In the genomic region with DNA sequence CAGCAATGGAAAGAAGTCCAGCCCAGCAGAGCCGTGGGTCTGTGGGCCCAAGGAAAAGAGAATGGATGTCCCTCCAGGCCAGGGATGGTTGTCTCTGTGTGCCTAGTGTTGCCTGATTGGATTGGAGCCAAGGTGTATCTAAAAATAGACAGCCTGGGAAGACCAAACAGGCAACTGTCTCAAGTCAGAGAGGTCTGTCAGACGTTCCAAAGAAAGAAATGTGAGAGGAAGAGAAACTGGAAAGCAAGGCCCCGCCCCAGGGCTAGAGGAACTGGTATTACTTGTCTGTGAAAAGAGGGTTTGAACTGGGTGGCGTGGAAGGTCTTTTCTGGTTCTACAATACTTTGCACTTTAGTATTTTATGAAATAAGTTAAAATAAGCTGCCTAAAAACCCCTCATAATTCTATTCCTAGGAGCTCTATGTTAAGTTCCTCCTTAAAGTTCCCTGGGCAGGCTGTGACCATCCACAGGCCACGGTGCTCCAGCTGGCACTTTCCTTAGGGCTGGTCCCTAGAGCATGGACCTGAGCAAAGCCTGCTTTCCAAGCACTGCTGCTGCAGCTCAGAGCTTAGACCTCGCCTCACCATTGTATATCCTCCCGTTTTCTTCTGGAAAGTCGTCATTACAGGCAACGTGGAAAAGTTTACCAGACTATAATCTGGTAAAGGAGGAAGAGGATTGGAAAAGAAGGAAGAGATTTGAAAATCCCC, we compare ENCODE assay signal across 12 cellular contexts.
DNase-seq lines count a peak whose midpoint lies in the region; ATAC-seq and TF ChIP-seq lines count a peak whose summit lies in the region.
"Had no signal": no experiment of that assay in that cellular context is flagged by ENCODE, and none has a peak within 500 bp of the region (broad histone marks: within the 10 kb centered on the region; RNA-seq: fewer than 3 reads in every experiment).

No MANE protein-coding gene starts in this region.

- DNase-seq in HT1080 (ENCODE audit: low read depth) (peak; percentile 39), SKM-1 treated with dmso at 0.1 percent for 144 hours (lab: John Stamatoyannopoulos, UW; ENCODE audit: unreplicated experiment) (peak; percentile 24), heart left ventricle (peak in 4 of 5 donors; percentile 33 to 53 (median 46)), vagina (ENCODE audit: extremely low spot score in 2 of 2) (no peak), H7 (no peak)
- DNase-seq in CD8-positive, alpha-beta memory T cell: no peak
- DNase-seq: activated CD4-positive, alpha-beta T cell treated with anti-CD3 and anti-CD28 coated beads, Interleukin-2, amount 10 ng/mL, durations not matched to agents 24 days and 14 days; NCI-H1694 treated with DMSO at 0.1 percent for 48 hours; stimulated activated naive CD4-positive, alpha-beta T cell treated with Interleukin-2 at 50 U/mL for 16 hours had no signal

- TF ChIP-seq POLR2A in heart left ventricle (IDR thresholded peaks at IDR 0.05) (no peak), vagina (IDR thresholded peaks at IDR 0.05) (no peak)

- CTCF ChIA-PET in CD8-positive, alpha-beta memory T cell (lab: Charles Lee): interaction anchor here (1.0 kb wide), 1 partner anchor 21 kb away, joined by 3 read pairs; no protein-coding TSS in a partner anchor

- H3K36me3 ChIP-seq in heart left ventricle (peaks cover 0 to 2% (median 0%) of the 10 kb centered on the region in 9 donors), skeletal muscle tissue (ENCODE audit: control insufficient read depth in 3 of 3, insufficient read depth in 3 of 3, low read length in 3 of 3) (peaks cover 0 to 4% (median 0%) of the 10 kb centered on the region in 3 donors), vagina (no peaks in the 10 kb centered on the region), H7 (replicated peaks; ENCODE audit: control insufficient read depth, insufficient read depth, low read length) (no peaks in the 10 kb centered on the region)
- H3K36me3 ChIP-seq in CD8-positive, alpha-beta memory T cell (ENCODE audit: insufficient read depth, low read length): no peaks in the 10 kb centered on the region

- peak; percentile 57 to 88 (median 75) for ATAC-seq in heart left ventricle
- no peak for ATAC-seq in stimulated activated memory B cell treated with anti-CD40 and anti-IgM and Interleukin-4, amounts not matched to agents 10 μg/mL and 1 μg/mL and 100 μg/mL, for 72 hours
- ATAC-seq: GM12878 had no signal

- no peaks in the 10 kb centered on the region for H3K9me3 Mint-ChIP-seq in stimulated activated memory B cell treated with anti-CD40 and anti-IgM and Interleukin-4, amounts not matched to agents 10 μg/mL and 1 μg/mL and 100 μg/mL, for 72 hours
- H3K9me3 Mint-ChIP-seq in CD8-positive, alpha-beta memory T cell: no peaks in the 10 kb centered on the region
- H3K9me3 Mint-ChIP-seq: activated CD4-positive, alpha-beta T cell treated with anti-CD3 and anti-CD28 coated beads, Interleukin-2, amount 10 ng/mL, durations not matched to agents 24 days and 14 days had no signal

- H3K4me1 ChIP-seq in heart left ventricle (peaks cover 0 to 62% (median 19%) of the 10 kb centered on the region in 12 donors), skeletal muscle tissue (ENCODE audit: control insufficient read depth in 3 of 3, insufficient read depth in 3 of 3, low read length in 3 of 3) (peaks cover 14 to 28% (median 15%) of the 10 kb centered on the region in 3 donors), vagina (peaks cover 32% of the 10 kb centered on the region)
- H3K4me1 ChIP-seq in CD8-positive, alpha-beta memory T cell (ENCODE audit: insufficient read depth, low read length): no peaks in the 10 kb centered on the region

- peaks cover 18% of the 10 kb centered on the region for H3K4me1 Mint-ChIP-seq in stimulated activated memory B cell treated with anti-CD40 and anti-IgM and Interleukin-4, amounts not matched to agents 10 μg/mL and 1 μg/mL and 100 μg/mL, for 72 hours
- H3K4me1 Mint-ChIP-seq in CD8-positive, alpha-beta memory T cell: no peaks in the 10 kb centered on the region
- H3K4me1 Mint-ChIP-seq: activated CD4-positive, alpha-beta T cell treated with anti-CD3 and anti-CD28 coated beads, Interleukin-2, amount 10 ng/mL, durations not matched to agents 24 days and 14 days had no signal

- POLR2A ChIA-PET in CD8-positive, alpha-beta memory T cell (lab: Charles Lee): no interaction called here

- peak overlapping the region in 9 of 12 donors; percentile 0 to 57 (median 46) for H3K27ac ChIP-seq in heart left ventricle
- H3K27ac ChIP-seq in skeletal muscle tissue (ENCODE audit: low read depth, low read length): peak overlapping the region; percentile 64
- no peak overlapping the region for H3K27ac ChIP-seq in vagina
- no peak overlapping the region for H3K27ac ChIP-seq in CD8-positive, alpha-beta memory T cell (ENCODE audit: low read depth, low read length)

- H3K27ac Mint-ChIP-seq in stimulated activated memory B cell treated with anti-CD40 and anti-IgM and Interleukin-4, amounts not matched to agents 10 μg/mL and 1 μg/mL and 100 μg/mL, for 72 hours: no peak overlapping the region
- H3K27ac Mint-ChIP-seq in CD8-positive, alpha-beta memory T cell: no peak overlapping the region
- H3K27ac Mint-ChIP-seq: activated CD4-positive, alpha-beta T cell treated with anti-CD3 and anti-CD28 coated beads, Interleukin-2, amount 10 ng/mL, durations not matched to agents 24 days and 14 days had no signal

- H3K9me3 ChIP-seq in heart left ventricle (no peaks in the 10 kb centered on the region), skeletal muscle tissue (ENCODE audit: control insufficient read depth in 3 of 3, low read length in 3 of 3) (no peaks in the 10 kb centered on the region), vagina (no peaks in the 10 kb centered on the region)
- no peaks in the 10 kb centered on the region for H3K9me3 ChIP-seq in CD8-positive, alpha-beta memory T cell (ENCODE audit: low read length)

- peaks cover 5% of the 10 kb centered on the region for H3K36me3 Mint-ChIP-seq in stimulated activated memory B cell treated with anti-CD40 and anti-IgM and Interleukin-4, amounts not matched to agents 10 μg/mL and 1 μg/mL and 100 μg/mL, for 72 hours
- H3K36me3 Mint-ChIP-seq in CD8-positive, alpha-beta memory T cell: peaks cover 0 to 13% (median 8%) of the 10 kb centered on the region in 3 donors

- no peak overlapping the region for H3K4me3 Mint-ChIP-seq in stimulated activated memory B cell treated with anti-CD40 and anti-IgM and Interleukin-4, amounts not matched to agents 10 μg/mL and 1 μg/mL and 100 μg/mL, for 72 hours
- no peak overlapping the region for H3K4me3 Mint-ChIP-seq in CD8-positive, alpha-beta memory T cell
- H3K4me3 Mint-ChIP-seq: activated CD4-positive, alpha-beta T cell treated with anti-CD3 and anti-CD28 coated beads, Interleukin-2, amount 10 ng/mL, durations not matched to agents 24 days and 14 days had no signal

- intact Hi-C loops in heart left ventricle (cut with DNase I): no loop called here
- intact Hi-C loops in vagina (cut with DNase I): no loop called here

- no peak for TF ChIP-seq CTCF in heart left ventricle (IDR thresholded peaks at IDR 0.05)
- no peak for TF ChIP-seq CTCF in vagina (IDR thresholded peaks at IDR 0.05)

- H3K4me3 ChIP-seq in heart left ventricle (no peak overlapping the region), skeletal muscle tissue (ENCODE audit: low read length in 3 of 3) (no peak overlapping the region), vagina (no peak overlapping the region), H7 (ENCODE audit: insufficient read depth, low read depth, low read length) (no peak overlapping the region)
- H3K4me3 ChIP-seq in CD8-positive, alpha-beta memory T cell (ENCODE audit: low read length): no peak overlapping the region
- H3K4me3 ChIP-seq: GM12878 had no signal

- 49 to 53% (median 52%) methylated on average over 9 of the region's 9 CpGs for WGBS in heart left ventricle, 4 donors

- peak overlapping the region in 2 of 3 donors; percentile 34 to 60 for H3K9ac ChIP-seq in skeletal muscle tissue (ENCODE audit: low read depth in 1 of 3, low read length in 3 of 3)

- H3K27me3 ChIP-seq in heart left ventricle (no peaks in the 10 kb centered on the region), skeletal muscle tissue (ENCODE audit: control insufficient read depth in 3 of 3, insufficient read depth in 3 of 3, low read length in 3 of 3) (no peaks in the 10 kb centered on the region), vagina (no peaks in the 10 kb centered on the region), H7 (ENCODE audit: control insufficient read depth, insufficient read depth, low read length) (no peaks in the 10 kb centered on the region)
- no peaks in the 10 kb centered on the region for H3K27me3 ChIP-seq in CD8-positive, alpha-beta memory T cell (ENCODE audit: insufficient read depth, low read length, poor library complexity, severe bottlenecking)

- H3K27me3 Mint-ChIP-seq in stimulated activated memory B cell treated with anti-CD40 and anti-IgM and Interleukin-4, amounts not matched to agents 10 μg/mL and 1 μg/mL and 100 μg/mL, for 72 hours: no peaks in the 10 kb centered on the region
- no peaks in the 10 kb centered on the region for H3K27me3 Mint-ChIP-seq in CD8-positive, alpha-beta memory T cell
- H3K27me3 Mint-ChIP-seq: activated CD4-positive, alpha-beta T cell treated with anti-CD3 and anti-CD28 coated beads, Interleukin-2, amount 10 ng/mL, durations not matched to agents 24 days and 14 days had no signal

Comparison
In these comparisons a context has a peak if more than half of its experiments do, and no peak if none do; other contexts are left out.
1. DNase-seq: peak in HT1080 (single experiment), SKM-1 treated with dmso at 0.1 percent for 144 hours (single experiment) and heart left ventricle (4 of 5); none in vagina (0 of 2), H7 (single experiment) and CD8-positive, alpha-beta memory T cell (0 of 5).
2. H3K27ac ChIP-seq: peak in heart left ventricle (9 of 12) and skeletal muscle tissue (single experiment); none in vagina (single experiment) and CD8-positive, alpha-beta memory T cell (single experiment).